Comparison of ENCODE assay signal across 8 cellular contexts in genomic region chr4:48127882-48128394, GRCh38. TPM values are rescaled to one million over a fixed set of nuclear protein-coding genes. Genes with fewer than 3 reads are reported as not detected.
DNase-seq lines count a peak whose midpoint lies in the region; ATAC-seq and TF ChIP-seq lines count a peak whose summit lies in the region.

No MANE protein-coding gene starts in this region.

- H3K4me2 ChIP-seq in DOHH2 (ENCODE audit: low read length): peak overlapping the region; percentile 36

- H3K9me3 ChIP-seq in DOHH2 (ENCODE audit: control insufficient read depth, insufficient read depth, low read length): no peaks in the 10 kb centered on the region
- no peaks in the 10 kb centered on the region for H3K9me3 ChIP-seq in aorta (ENCODE audit: control insufficient read depth, low read length)

- ATAC-seq in GM21619 (IDR thresholded peaks at IDR 0.05; ENCODE audit: unreplicated experiment) (peak; percentile 89), aorta (ENCODE audit: low FRiP score) (peak; percentile 56)

- no peaks in the 10 kb centered on the region; the same call in 1 of the 2 replicates for H3F3A ChIP-seq in DOHH2 (ENCODE audit: control insufficient read depth, insufficient read depth)

- H3K36me3 Mint-ChIP-seq in glutamatergic neuron (ENCODE audit: unreplicated experiment): no peaks in the 10 kb centered on the region

- H4K20me1 ChIP-seq in DOHH2 (ENCODE audit: control insufficient read depth, insufficient read depth, low read depth, low read length): no peaks in the 10 kb centered on the region

- in situ Hi-C loops in SK-MEL-5 (cut with HindIII; ENCODE audit: low pct_unique_long_range_greater_than_20kb, low sequenced_read_pairs): no loop called here

- H3K4me1 ChIP-seq in DOHH2 (ENCODE audit: control insufficient read depth, low read length): peaks cover 6% of the 10 kb centered on the region
- H3K4me1 ChIP-seq in aorta (ENCODE audit: control insufficient read depth in 1 of 2, insufficient read depth in 2 of 2, low read length in 2 of 2): no peaks in the 10 kb centered on the region

- H3K4me1 Mint-ChIP-seq in glutamatergic neuron (ENCODE audit: low read depth, unreplicated experiment): no peaks in the 10 kb centered on the region

- peak; percentile 22 for DNase-seq in HuH-7.5 (ENCODE audit: low spot score)
- DNase-seq in SK-MEL-5 (ENCODE audit: low read depth, low spot score): peak; percentile 88
- peak; percentile 65 for DNase-seq in activated gamma-delta T cell treated with anti-CD3 and anti-CD28 coated beads, Interleukin-2, amount 50 U/mL, for 16 hours (ENCODE audit: low read depth)
- peak; percentile 50 for DNase-seq in glutamatergic neuron
- DNase-seq in pulmonary artery endothelial cell (ENCODE audit: low read depth, low spot score): peak; percentile 81
- peak; percentile 68 to 76 for DNase-seq in aorta

- H3K27me3 ChIP-seq in DOHH2 (ENCODE audit: control insufficient read depth, low read length) (no peaks in the 10 kb centered on the region), aorta (ENCODE audit: control insufficient read depth in 1 of 2, insufficient read depth in 2 of 2, low read length in 1 of 2) (no peaks in the 10 kb centered on the region)

- no peaks in the 10 kb centered on the region for H3K9me2 ChIP-seq in DOHH2 (replicated peaks; ENCODE audit: control insufficient read depth, low read length)

- no peak overlapping the region for H3K4me3 Mint-ChIP-seq in glutamatergic neuron (ENCODE audit: unreplicated experiment)

- peaks cover 3% of the 10 kb centered on the region for H3K9me3 Mint-ChIP-seq in glutamatergic neuron (ENCODE audit: unreplicated experiment)

- no peak overlapping the region for H3K27ac Mint-ChIP-seq in glutamatergic neuron (ENCODE audit: unreplicated experiment)

- H3K27ac ChIP-seq in DOHH2 (ENCODE audit: low read depth, low read length): no peak overlapping the region
- H3K27ac ChIP-seq in aorta (ENCODE audit: low read depth in 1 of 2, low read length in 2 of 2): peak overlapping the region in 1 of 2 donors; percentile 69

- H3K4me3 ChIP-seq in DOHH2 (ENCODE audit: low read length) (no peak overlapping the region), aorta (ENCODE audit: low read length in 2 of 2) (peak overlapping the region in 1 of 2 donors; percentile 21)

- H3K79me2 ChIP-seq in DOHH2 (ENCODE audit: control insufficient read depth, low read length): no peaks in the 10 kb centered on the region

- TF ChIP-seq CTCF in DOHH2 (IDR thresholded peaks at IDR 0.05; ENCODE audit: low read depth, low read length, poor library complexity, severe bottlenecking): peak; percentile 83
- TF ChIP-seq CTCF in glutamatergic neuron (IDR thresholded peaks at IDR 0.05; ENCODE audit: partially characterized antibody, unreplicated experiment): peak; percentile 39

- intact Hi-C loops in aorta (cut with DNase I): no loop called here

- H3K27me3 Mint-ChIP-seq in glutamatergic neuron (ENCODE audit: unreplicated experiment): peaks cover 2% of the 10 kb centered on the region

- H3K36me3 ChIP-seq in DOHH2 (ENCODE audit: control insufficient read depth, low read length): no peaks in the 10 kb centered on the region
- H3K36me3 ChIP-seq in aorta (ENCODE audit: control insufficient read depth in 1 of 2, insufficient read depth in 2 of 2, low read length in 1 of 2): no peaks in the 10 kb centered on the region

- 1 to 2% methylated on average over 10 of the region's 10 CpGs for WGBS in aorta, 2 donors

RNA-seq across cellular contexts. Expression of gene TXK, which starts 6.1 kb away (rescaled TPM):
- total RNA-seq in SK-MEL-5 (2014; rRNA removed; shearing (Covaris generic)): 0.13 TPM in 1 of 2 replicates, not detected in the other
- 0.19 TPM in 1 of 2 replicates, not detected in the other for polyA plus RNA-seq in SK-MEL-5 (2015; cell fraction: cytosol; rRNA removed)
- polyA plus RNA-seq in SK-MEL-5 (2015; cell fraction: nucleus; rRNA removed): 0.07 and 0.64 TPM in 2 replicates
- total RNA-seq in glutamatergic neuron (ENCODE audit: unreplicated experiment): not detected
- total RNA-seq in pulmonary artery endothelial cell: 0.04 and 0.07 TPM in 2 replicates
- 1 to 10 TPM; 2.3 to 6.8 TPM for total RNA-seq in aorta
- polyA plus RNA-seq in aorta: 1 to 10 TPM in 1 of 2 donors, under 1 TPM in 1; 0.87 to 1.4 TPM

Comparison
In these comparisons a context has a peak if more than half of its experiments do, and no peak if none do; other contexts are left out.
1. DNase-seq: peak in every context shown above with its lines; median percentile 88 in SK-MEL-5; 81 in pulmonary artery endothelial cell; 72 in aorta; 65 in activated gamma-delta T cell treated with anti-CD3 and anti-CD28 coated beads, Interleukin-2, amount 50 U/mL, for 16 hours; 50 in glutamatergic neuron; 22 in HuH-7.5.